In genomic region chr9:135339378-135339973, GRCh38 we compare ENCODE assay signal across 24 cellular contexts.
DNase-seq lines count a peak whose midpoint lies in the region; ATAC-seq and TF ChIP-seq lines count a peak whose summit lies in the region.
"Had no signal": no experiment of that assay in that cellular context is flagged by ENCODE, and none has a peak within 500 bp of the region (broad histone marks: within the 10 kb centered on the region; RNA-seq: fewer than 3 reads in every experiment).

No MANE protein-coding gene starts in this region.

- DNase-seq in activated T-cell treated with anti-CD3 and anti-CD28 coated beads, Interleukin-2, amount 50 U/mL, for 24 hours, result peak; percentile 15
- no peak for DNase-seq in activated T-cell treated with anti-CD3 and anti-CD28 coated beads for 4 hours
- DNase-seq in GM23338 (ENCODE audit: low spot score), result no peak
- peak; percentile 51 for DNase-seq in endodermal cell
- peak; percentile 47 for DNase-seq in sciatic nerve (ENCODE audit: low spot score)
- DNase-seq in erythroblast (lab: John Stamatoyannopoulos, UW), result no peak
- no peak for DNase-seq in GF-D8 (lab: John Stamatoyannopoulos, UW)
- DNase-seq in NCI-H524 (lab: John Stamatoyannopoulos, UW), result no peak
- DNase-seq: activated CD4-positive, alpha-beta T cell treated with anti-CD3 and anti-CD28 coated beads for 48 hours; activated CD8-positive, alpha-beta memory T cell treated with anti-CD3 and anti-CD28 coated beads, Interleukin-2, amount 50 U/mL, for 48 hours; activated naive CD4-positive, alpha-beta T cell treated with anti-CD3 and anti-CD28 coated beads for 36 hours; DMS153; effector memory CD4-positive, alpha-beta T cell; glutamatergic neuron; HFFc6; mammary epithelial cell; naive B cell; NCI-H1930; NK-92 treated with Interleukin-12 subunit alpha and Interleukin-12 subunit beta, amount 100 ng/mL, for 24 hours; stimulated activated naive CD8-positive, alpha-beta T cell treated with anti-CD3 and anti-CD28 coated beads, Interleukin-15, Interleukin-2, amounts not matched to agents 100 U/mL and 50 U/mL, for 24 hours had no signal

- H3K4me1 ChIP-seq in GM23338 (ENCODE audit: insufficient read depth) (peaks cover 23% of the 10 kb centered on the region), endodermal cell (ENCODE audit: control insufficient read depth, insufficient read depth, low read length) (no peaks in the 10 kb centered on the region)
- H3K4me1 ChIP-seq: A549, parathyroid adenoma had no signal

- H3K4me2 ChIP-seq in GM23338, result peak overlapping the region; percentile 48; the same call in 1 of the 2 replicates
- H3K4me2 ChIP-seq: A549, KMS-11 had no signal

- no peak overlapping the region for H3K9ac ChIP-seq in endodermal cell (ENCODE audit: extremely low read depth, low read length, poor library complexity, severe bottlenecking)
- H3K9ac ChIP-seq: KMS-11, parathyroid adenoma had no signal

- no peaks in the 10 kb centered on the region for H3K9me3 Mint-ChIP-seq in activated T-cell treated with anti-CD3 and anti-CD28 coated beads, Interleukin-2, amount 50 U/mL, for 24 hours
- H3K9me3 Mint-ChIP-seq in GM23338 (no peaks in the 10 kb centered on the region), endodermal cell (no peaks in the 10 kb centered on the region)
- H3K9me3 Mint-ChIP-seq: activated naive CD4-positive, alpha-beta T cell treated with anti-CD3 and anti-CD28 coated beads for 36 hours; naive B cell had no signal

- peaks cover 21% of the 10 kb centered on the region for H3F3A ChIP-seq in GM23338 (replicated peaks; ENCODE audit: low read depth)

- H3K27ac Mint-ChIP-seq in activated T-cell treated with anti-CD3 and anti-CD28 coated beads, Interleukin-2, amount 50 U/mL, for 24 hours, result no peak overlapping the region
- peak overlapping the region; percentile 97 for H3K27ac Mint-ChIP-seq in GM23338
- peak overlapping the region; percentile 85 for H3K27ac Mint-ChIP-seq in endodermal cell
- H3K27ac Mint-ChIP-seq: activated naive CD4-positive, alpha-beta T cell treated with anti-CD3 and anti-CD28 coated beads for 36 hours; CD14-positive monocyte; HFFc6 had no signal

- H3K27ac ChIP-seq in GM23338 (ENCODE audit: low read depth) (peak overlapping the region; percentile 96), endodermal cell (ENCODE audit: low read depth, low read length) (no peak overlapping the region)
- H3K27ac ChIP-seq: A549, KMS-11, parathyroid adenoma had no signal

- H3K27me3 ChIP-seq in GM23338 (ENCODE audit: insufficient read depth), result no peaks in the 10 kb centered on the region
- no peaks in the 10 kb centered on the region for H3K27me3 ChIP-seq in endodermal cell (ENCODE audit: control insufficient read depth, insufficient read depth, low read length, poor library complexity, severe bottlenecking)

- WGBS in endodermal cell (ENCODE audit: insufficient coverage in 1 of 2, insufficient read length in 1 of 2), 2 experiments, result 86 to 96% methylated on average over 9 to 17 of the region's 17 CpGs

- intact Hi-C loops in sciatic nerve (cut with DNase I), result no loop called here

- H3K9me3 ChIP-seq in endodermal cell (ENCODE audit: control insufficient read depth, low read length), result no peaks in the 10 kb centered on the region
- H3K9me3 ChIP-seq: A549 had no signal

- no peak for TF ChIP-seq CTCF in GM23338 (conservative IDR thresholded peaks at IDR 0.05; ENCODE audit: low read depth in 2 of 2)
- TF ChIP-seq CTCF in endodermal cell (conservative IDR thresholded peaks at IDR 0.05), result no peak

- H3K79me2 ChIP-seq in GM23338 (replicated peaks; ENCODE audit: insufficient read depth), result no peaks in the 10 kb centered on the region
- H3K79me2 ChIP-seq: parathyroid adenoma had no signal

- H3K4me3 Mint-ChIP-seq in activated T-cell treated with anti-CD3 and anti-CD28 coated beads, Interleukin-2, amount 50 U/mL, for 24 hours, result no peak overlapping the region
- no peak overlapping the region for H3K4me3 Mint-ChIP-seq in GM23338
- H3K4me3 Mint-ChIP-seq in endodermal cell, result no peak overlapping the region
- H3K4me3 Mint-ChIP-seq: activated naive CD4-positive, alpha-beta T cell treated with anti-CD3 and anti-CD28 coated beads for 36 hours; HFFc6; naive B cell had no signal

- 0 out of 3 replicates have a peak, but pooled peaks have one; percentile 2 for ATAC-seq in GM23338
- ATAC-seq in sciatic nerve, result no peak
- ATAC-seq: A549; stimulated activated naive CD8-positive, alpha-beta T cell treated with anti-CD3 and anti-CD28 coated beads, Interleukin-15, Interleukin-2, amounts not matched to agents 100 U/mL and 50 U/mL, for 24 hours had no signal

- TF ChIP-seq POLR2A in erythroblast (IDR thresholded peaks at IDR 0.05; ENCODE audit: low read length), result no peak

- H3K4me3 ChIP-seq in GM23338, result no peak overlapping the region
- no peak overlapping the region for H3K4me3 ChIP-seq in endodermal cell (ENCODE audit: low read length)
- H3K4me3 ChIP-seq: A549 had no signal

- H3K36me3 Mint-ChIP-seq in activated T-cell treated with anti-CD3 and anti-CD28 coated beads, Interleukin-2, amount 50 U/mL, for 24 hours (ENCODE audit: low read depth), result no peaks in the 10 kb centered on the region
- H3K36me3 Mint-ChIP-seq in GM23338 (ENCODE audit: low read depth) (no peaks in the 10 kb centered on the region), endodermal cell (ENCODE audit: low read depth) (no peaks in the 10 kb centered on the region)
- H3K36me3 Mint-ChIP-seq: CD14-positive monocyte, naive B cell had no signal

- H2AFZ ChIP-seq in GM23338, result no peak overlapping the region
- H2AFZ ChIP-seq: parathyroid adenoma had no signal

- H3K36me3 ChIP-seq in GM23338 (ENCODE audit: insufficient read depth), result no peaks in the 10 kb centered on the region
- H3K36me3 ChIP-seq in endodermal cell (ENCODE audit: control insufficient read depth, insufficient read depth, low read length), result no peaks in the 10 kb centered on the region

- H4K20me1 ChIP-seq in GM23338 (replicated peaks; ENCODE audit: insufficient read depth), result no peaks in the 10 kb centered on the region

- H3K27me3 Mint-ChIP-seq in activated T-cell treated with anti-CD3 and anti-CD28 coated beads, Interleukin-2, amount 50 U/mL, for 24 hours, result peaks cover 25% of the 10 kb centered on the region
- peaks cover 22% of the 10 kb centered on the region for H3K27me3 Mint-ChIP-seq in GM23338 (ENCODE audit: insufficient read depth, low read depth, poor library complexity)
- no peaks in the 10 kb centered on the region for H3K27me3 Mint-ChIP-seq in endodermal cell (ENCODE audit: insufficient read depth)

- no peaks in the 10 kb centered on the region; the same call in 1 of the 2 replicates for H3K9me2 ChIP-seq in GM23338 (ENCODE audit: insufficient read depth)

- H3K4me1 Mint-ChIP-seq in activated T-cell treated with anti-CD3 and anti-CD28 coated beads, Interleukin-2, amount 50 U/mL, for 24 hours (ENCODE audit: low read depth), result no peaks in the 10 kb centered on the region
- peaks cover 33% of the 10 kb centered on the region for H3K4me1 Mint-ChIP-seq in GM23338
- peaks cover 10% of the 10 kb centered on the region for H3K4me1 Mint-ChIP-seq in endodermal cell
- H3K4me1 Mint-ChIP-seq: CD14-positive monocyte, naive B cell had no signal

TF ChIP-seq in GM23338, 12 proteins besides CTCF, POLR2A, EP300 and RAD21 (continues in another document):
- TF ChIP-seq POLR2AphosphoS5 (IDR thresholded peaks at IDR 0.05; ENCODE audit: low read depth), result no peak
- no peak for TF ChIP-seq JUNB (IDR thresholded peaks at IDR 0.05; ENCODE audit: unreplicated experiment)
- TF ChIP-seq ZNF331 (CRISPR knock-in tag; IDR thresholded peaks at IDR 0.05; ENCODE audit: low read depth), result no peak
- TF ChIP-seq EZH2 (IDR thresholded peaks at IDR 0.05; ENCODE audit: low read depth, unreplicated experiment), result no peak
- TF ChIP-seq, protein P1, sequence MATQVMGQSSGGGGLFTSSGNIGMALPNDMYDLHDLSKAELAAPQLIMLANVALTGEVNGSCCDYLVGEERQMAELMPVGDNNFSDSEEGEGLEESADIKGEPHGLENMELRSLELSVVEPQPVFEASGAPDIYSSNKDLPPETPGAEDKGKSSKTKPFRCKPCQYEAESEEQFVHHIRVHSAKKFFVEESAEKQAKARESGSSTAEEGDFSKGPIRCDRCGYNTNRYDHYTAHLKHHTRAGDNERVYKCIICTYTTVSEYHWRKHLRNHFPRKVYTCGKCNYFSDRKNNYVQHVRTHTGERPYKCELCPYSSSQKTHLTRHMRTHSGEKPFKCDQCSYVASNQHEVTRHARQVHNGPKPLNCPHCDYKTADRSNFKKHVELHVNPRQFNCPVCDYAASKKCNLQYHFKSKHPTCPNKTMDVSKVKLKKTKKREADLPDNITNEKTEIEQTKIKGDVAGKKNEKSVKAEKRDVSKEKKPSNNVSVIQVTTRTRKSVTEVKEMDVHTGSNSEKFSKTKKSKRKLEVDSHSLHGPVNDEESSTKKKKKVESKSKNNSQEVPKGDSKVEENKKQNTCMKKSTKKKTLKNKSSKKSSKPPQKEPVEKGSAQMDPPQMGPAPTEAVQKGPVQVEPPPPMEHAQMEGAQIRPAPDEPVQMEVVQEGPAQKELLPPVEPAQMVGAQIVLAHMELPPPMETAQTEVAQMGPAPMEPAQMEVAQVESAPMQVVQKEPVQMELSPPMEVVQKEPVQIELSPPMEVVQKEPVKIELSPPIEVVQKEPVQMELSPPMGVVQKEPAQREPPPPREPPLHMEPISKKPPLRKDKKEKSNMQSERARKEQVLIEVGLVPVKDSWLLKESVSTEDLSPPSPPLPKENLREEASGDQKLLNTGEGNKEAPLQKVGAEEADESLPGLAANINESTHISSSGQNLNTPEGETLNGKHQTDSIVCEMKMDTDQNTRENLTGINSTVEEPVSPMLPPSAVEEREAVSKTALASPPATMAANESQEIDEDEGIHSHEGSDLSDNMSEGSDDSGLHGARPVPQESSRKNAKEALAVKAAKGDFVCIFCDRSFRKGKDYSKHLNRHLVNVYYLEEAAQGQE (IDR thresholded peaks at IDR 0.05; ENCODE audit: unreplicated experiment), result no peak
- TF ChIP-seq CREB1 (CRISPR knock-in tag; IDR thresholded peaks at IDR 0.05; ENCODE audit: low read depth), result no peak
- no peak for TF ChIP-seq STAT1 (IDR thresholded peaks at IDR 0.05; ENCODE audit: unreplicated experiment)
- no peak for TF ChIP-seq ETS1 (IDR thresholded peaks at IDR 0.05)

Comparison
In these comparisons a context has a peak if more than half of its experiments do, and no peak if none do; other contexts are left out.
1. DNase-seq: peak in activated T-cell treated with anti-CD3 and anti-CD28 coated beads, Interleukin-2, amount 50 U/mL, for 24 hours (single experiment), endodermal cell (single experiment) and sciatic nerve (single experiment); none in activated T-cell treated with anti-CD3 and anti-CD28 coated beads for 4 hours (single experiment), GM23338 (single experiment), erythroblast (0 of 2), GF-D8 (single experiment) and NCI-H524 (0 of 2).